ENCODE assay signal across 1 cellular context in genomic region chr10:8071006-8071405, GRCh38.
TF ChIP-seq lines count a peak whose summit lies in the region.

No MANE protein-coding gene starts in this region.

TF ChIP-seq in IMR-90, 13 proteins besides CTCF, POLR2A, EP300 and RAD21:
- TF ChIP-seq CEBPB (IDR thresholded peaks at IDR 0.05; ENCODE audit: low read depth, low read length) (peak; percentile 38; the same call in 1 of the 2 replicates), SMC3 (IDR thresholded peaks at IDR 0.05; ENCODE audit: low read depth, low read length) (no peak)
